Comparison of ENCODE assay signal across 11 cellular contexts in the genomic region with DNA sequence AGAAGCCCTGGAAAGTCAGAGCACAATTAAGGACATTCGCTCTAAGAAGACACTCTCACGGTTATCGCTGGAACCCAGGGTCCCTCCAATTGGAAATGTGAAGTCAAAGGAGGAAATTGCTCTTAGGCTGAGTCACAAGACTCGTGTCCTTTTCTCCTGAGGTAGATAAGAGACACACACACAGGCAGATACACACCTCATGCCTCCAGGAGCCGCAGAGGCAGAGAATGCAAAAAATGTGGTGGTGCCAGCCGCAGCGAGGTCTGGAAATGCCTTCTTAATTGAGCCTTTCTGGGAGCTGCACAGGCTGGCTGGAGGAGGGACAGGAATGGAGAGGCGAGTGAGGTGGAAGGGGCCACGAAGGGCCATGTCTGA.
A peak's percentile ranks its signal among the peaks of the same experiment; 100 is the strongest.
DNase-seq lines count a peak whose midpoint lies in the region; FAIRE-seq and TF ChIP-seq lines count a peak whose summit lies in the region.
"Had no signal": no experiment of that assay in that cellular context is flagged by ENCODE, and none has a peak within 500 bp of the region (broad histone marks: within the 10 kb centered on the region; RNA-seq: fewer than 3 reads in every experiment).

No MANE protein-coding gene starts in this region.

- intact Hi-C loops in transverse colon (cut with DNase I; ENCODE audit: low total_unique reads) (loop anchor here (5.0 kb wide), 1 partner anchor 535 kb away; no protein-coding TSS in a partner anchor), tibial artery (cut with DNase I; ENCODE audit: low total_unique reads) (loop anchor here (10.0 kb wide), 1 partner anchor 353 kb away; a partner anchor contains a TSS)

- TF ChIP-seq EP300 in transverse colon (IDR thresholded peaks at IDR 0.05; ENCODE audit: low read depth), result no peak

- peak; percentile 67 for DNase-seq in HTR-8/SVneo (ENCODE audit: insufficient read length, low spot score)
- peak; percentile 95 for DNase-seq in astrocyte of the hippocampus (ENCODE audit: low read depth, low spot score)
- DNase-seq in keratinocyte (ENCODE audit: low read depth, low spot score), result peak; percentile 54
- DNase-seq in transverse colon, result peak; percentile 35
- no peak for DNase-seq in anterior cingulate cortex (lab: John Stamatoyannopoulos, UW)
- DNase-seq in activated T-cell treated with anti-CD3 and anti-CD28 coated beads for 4 hours, result no peak
- no peak for DNase-seq in KG1 (lab: John Stamatoyannopoulos, UW)
- no peak for DNase-seq in tibial artery
- DNase-seq: effector CD8-positive, alpha-beta T cell; stimulated activated CD4-positive, alpha-beta T cell treated with anti-CD3 and anti-CD28 coated beads, Interleukin-15, amount 100 ng/mL, for 24 hours; T1000 had no signal

- H3K9ac ChIP-seq in keratinocyte (ENCODE audit: control insufficient read depth, extremely low read depth, insufficient read depth, low read length), result peak overlapping the region; percentile 79

- H3K9me3 ChIP-seq in keratinocyte (ENCODE audit: control insufficient read depth, low read depth, low read length), result no peaks in the 10 kb centered on the region
- H3K9me3 ChIP-seq in transverse colon, result no peaks in the 10 kb centered on the region
- H3K9me3 ChIP-seq in tibial artery, result no peaks in the 10 kb centered on the region

- TF ChIP-seq CTCF in keratinocyte (optimal IDR thresholded peaks at IDR 0.05 in 1 of 3, IDR thresholded peaks at IDR 0.05 in 1 of 3, conservative IDR thresholded peaks at IDR 0.05 in 1 of 3; ENCODE audit: extremely low read depth in 1 of 3, insufficient read depth in 2 of 3, low read length in 3 of 3) (no peak), transverse colon (IDR thresholded peaks at IDR 0.05) (peak in 1 of 5 experiments; percentile 29), tibial artery (IDR thresholded peaks at IDR 0.05) (no peak)

- H3K27me3 ChIP-seq in keratinocyte (ENCODE audit: control insufficient read depth, extremely low read depth, insufficient read depth, low read length), result peaks cover 11% of the 10 kb centered on the region
- H3K27me3 ChIP-seq in transverse colon, result no peaks in the 10 kb centered on the region
- H3K27me3 ChIP-seq in tibial artery, result peaks cover 0 to 49% of the 10 kb centered on the region in 2 donors

- H3K4me3 ChIP-seq in keratinocyte (ENCODE audit: control insufficient read depth in 2 of 3, extremely low read depth in 1 of 3, insufficient read depth in 2 of 3, low read depth in 1 of 3, low read length in 3 of 3) (peak overlapping the region in 1 of 3 experiments; percentile 25), transverse colon (no peak overlapping the region), tibial artery (no peak overlapping the region)

- FAIRE-seq in HTR-8/SVneo (lab: Jason Lieb, UNC) (no peak), keratinocyte (lab: Jason Lieb, UNC) (peak; percentile 85)

- in situ Hi-C loops in transverse colon (cut with MboI; ENCODE audit: low pct_ligation_motif_present in 1 of 4, low pct_unique_long_range_greater_than_20kb in 1 of 4, low sequenced_read_pairs in 3 of 4), result loop anchor here (5.0 to 25.0 kb wide), 6 partner anchors 180 to 535 kb away; a partner anchor contains a TSS

- H3K36me3 ChIP-seq in keratinocyte (ENCODE audit: control insufficient read depth in 2 of 2, extremely low read depth in 1 of 2, insufficient read depth in 2 of 2, low read length in 2 of 2) (no peaks in the 10 kb centered on the region), transverse colon (no peaks in the 10 kb centered on the region), tibial artery (no peaks in the 10 kb centered on the region)

- H3K4me2 ChIP-seq in keratinocyte (ENCODE audit: control insufficient read depth, extremely low read depth, insufficient read depth, low read depth, low read length), result peak overlapping the region; percentile 29

- peak; percentile 26 for TF ChIP-seq POLR2A in transverse colon (IDR thresholded peaks at IDR 0.05)

- peaks cover 40% of the 10 kb centered on the region for H3K4me1 ChIP-seq in keratinocyte (ENCODE audit: control insufficient read depth, extremely low read depth, insufficient read depth, low read length)
- peaks cover 6 to 27% (median 17%) of the 10 kb centered on the region in 4 donors for H3K4me1 ChIP-seq in transverse colon
- peaks cover 0 to 10% (median 6%) of the 10 kb centered on the region in 4 donors for H3K4me1 ChIP-seq in tibial artery

- no peaks in the 10 kb centered on the region for H4K20me1 ChIP-seq in keratinocyte (ENCODE audit: control insufficient read depth, extremely low read depth, insufficient read depth, low read length)

- H3K79me2 ChIP-seq in keratinocyte (ENCODE audit: control insufficient read depth, insufficient read depth, low read length), result no peaks in the 10 kb centered on the region

- peak overlapping the region; percentile 95 for H3K27ac ChIP-seq in keratinocyte (ENCODE audit: control insufficient read depth, insufficient read depth, low read length)
- H3K27ac ChIP-seq in transverse colon, result peak overlapping the region; percentile 20 to 49 (median 44)
- H3K27ac ChIP-seq in tibial artery, result no peak overlapping the region

- dilution Hi-C loops in keratinocyte (cut with MboI; ENCODE audit: extremely low pct_ligation_motif_present, low sequenced_read_pairs), result no loop called here

- H3K9me1 ChIP-seq in keratinocyte (ENCODE audit: control insufficient read depth, extremely low read depth, insufficient read depth, low read length), result no peaks in the 10 kb centered on the region

- H2AFZ ChIP-seq in keratinocyte (ENCODE audit: control insufficient read depth, low read length), result no peak overlapping the region

- WGBS in transverse colon (ENCODE audit: low coverage in 1 of 2), 2 donors, result 40 to 46% methylated on average over 2 to 9 of the region's 9 CpGs

Comparison
In these comparisons a context has a peak if more than half of its experiments do, and no peak if none do; other contexts are left out.
1. DNase-seq: peak in HTR-8/SVneo (single experiment), astrocyte of the hippocampus (single experiment), keratinocyte (single experiment) and transverse colon (single experiment); none in anterior cingulate cortex (0 of 58), activated T-cell treated with anti-CD3 and anti-CD28 coated beads for 4 hours (single experiment), KG1 (single experiment) and tibial artery (0 of 2).
2. H3K27ac ChIP-seq: peak in keratinocyte (single experiment) and transverse colon (4 of 4); none in tibial artery (0 of 2).